Comparison of ENCODE assay signal across 1 cellular context in genomic region chr6:125988280-125988679, GRCh38.
TF ChIP-seq lines count a peak whose summit lies in the region.

No MANE protein-coding gene starts in this region.

TF ChIP-seq in neural cell, 6 proteins besides CTCF, POLR2A, EP300 and RAD21 (continued from another document):
- TF ChIP-seq REST (IDR thresholded peaks at IDR 0.05; ENCODE audit: borderline replicate concordance) (no peak), SMC3 (conservative IDR thresholded peaks at IDR 0.05; ENCODE audit: poor library complexity) (no peak), POLR2AphosphoS5 (IDR thresholded peaks at IDR 0.05) (no peak)
